In genomic region chr1:73100216-73100615, GRCh38 we compare ENCODE assay signal across 22 cellular contexts.
DNase-seq lines count a peak whose midpoint lies in the region; ATAC-seq and TF ChIP-seq lines count a peak whose summit lies in the region.
"Had no signal": no experiment of that assay in that cellular context is flagged by ENCODE, and none has a peak within 500 bp of the region (broad histone marks: within the 10 kb centered on the region; RNA-seq: fewer than 3 reads in every experiment).

No MANE protein-coding gene starts in this region.

- peak; percentile 31; the same call in 1 of the 2 replicates for TF ChIP-seq RAD21 in Ishikawa (IDR thresholded peaks at IDR 0.05; ENCODE audit: low read depth)

- no peaks in the 10 kb centered on the region for H3K4me1 Mint-ChIP-seq in HFFc6 (ENCODE audit: low read depth)
- H3K4me1 Mint-ChIP-seq: nephron progenitor cell; stimulated activated naive CD8-positive, alpha-beta T cell treated with anti-CD3 and anti-CD28 coated beads, Interleukin-15, amount 100 ng/mL, for 72 hours had no signal

- H3K9me3 ChIP-seq in SK-N-MC (ENCODE audit: low read depth, low read length), result no peaks in the 10 kb centered on the region
- H3K9me3 ChIP-seq: upper lobe of left lung had no signal

- no peak overlapping the region for H3K27ac Mint-ChIP-seq in HFFc6
- H3K27ac Mint-ChIP-seq: activated naive CD8-positive, alpha-beta T cell; activated T-helper 1 cell treated with anti-CD3 and anti-CD28 coated beads, Interleukin-12 subunit alpha, Interleukin-12 subunit beta, Interleukin-2, Interleukin-4 antibody, amounts not matched to agents 30 ng/mL and 10 ng/mL and 1 ng/mL, durations not matched to agents 14 hours and 24 hours and 36 hours; CD4-positive, alpha-beta T cell; nephron progenitor cell; stimulated activated naive CD8-positive, alpha-beta T cell treated with anti-CD3 and anti-CD28 coated beads, Interleukin-15, amount 100 ng/mL, for 72 hours had no signal

- peak; percentile 6 for DNase-seq in DMS53 treated with DMSO at 0.1 percent for 48 hours (lab: John Stamatoyannopoulos, UW; ENCODE audit: unreplicated experiment)
- peak; percentile 32 for DNase-seq in SK-N-MC (ENCODE audit: low read depth, low spot score)
- peak; percentile 10 for DNase-seq in iPS-NIHi7 (ENCODE audit: extremely low spot score)
- no peak for DNase-seq in activated CD8-positive, alpha-beta memory T cell treated with anti-CD3 and anti-CD28 coated beads, Interleukin-2, amount 50 U/mL, for 48 hours
- no peak for DNase-seq in omental fat pad (ENCODE audit: low spot score)
- no peak for DNase-seq in HFFc6
- no peak for DNase-seq in superior temporal gyrus (ENCODE audit: extremely low spot score)
- DNase-seq: CD4-positive, alpha-beta T cell; effector CD8-positive, alpha-beta T cell; left colon; NCI-H2171; NCI-H524 treated with DMSO at 0.1 percent for 48 hours; nephron progenitor cell; stimulated activated CD4-positive, alpha-beta T cell treated with anti-CD3 and anti-CD28 coated beads, Interleukin-4, amount 100 ng/mL, for 1 hour; stimulated activated naive CD8-positive, alpha-beta T cell treated with anti-CD3 and anti-CD28 coated beads, Interleukin-15, amount 100 ng/mL, for 72 hours; T-helper 9 cell; upper lobe of left lung had no signal

- peaks cover 42% of the 10 kb centered on the region for H3K9me3 Mint-ChIP-seq in HFFc6
- H3K9me3 Mint-ChIP-seq: activated T-helper 1 cell treated with anti-CD3 and anti-CD28 coated beads, Interleukin-12 subunit alpha, Interleukin-12 subunit beta, Interleukin-2, Interleukin-4 antibody, amounts not matched to agents 30 ng/mL and 10 ng/mL and 1 ng/mL, durations not matched to agents 14 hours and 24 hours and 36 hours had no signal

- H3K4me3 Mint-ChIP-seq in HFFc6, result no peak overlapping the region
- H3K4me3 Mint-ChIP-seq: activated naive CD8-positive, alpha-beta T cell; activated T-helper 1 cell treated with anti-CD3 and anti-CD28 coated beads, Interleukin-12 subunit alpha, Interleukin-12 subunit beta, Interleukin-2, Interleukin-4 antibody, amounts not matched to agents 30 ng/mL and 10 ng/mL and 1 ng/mL, durations not matched to agents 14 hours and 24 hours and 36 hours; CD4-positive, alpha-beta T cell; nephron progenitor cell; stimulated activated naive CD8-positive, alpha-beta T cell treated with anti-CD3 and anti-CD28 coated beads, Interleukin-15, amount 100 ng/mL, for 72 hours had no signal

- H3K27ac ChIP-seq in SK-N-MC, result peak overlapping the region; percentile 68; the same call in 1 of the 2 replicates
- H3K27ac ChIP-seq: upper lobe of left lung had no signal

- TF ChIP-seq EP300 in Ishikawa (IDR thresholded peaks at IDR 0.05; ENCODE audit: borderline replicate concordance), result no peak

- no peak overlapping the region for H3K4me3 ChIP-seq in SK-N-MC
- H3K4me3 ChIP-seq: smooth muscle cell, upper lobe of left lung had no signal

- no peaks in the 10 kb centered on the region for H3K27me3 Mint-ChIP-seq in HFFc6 (ENCODE audit: insufficient read depth)
- H3K27me3 Mint-ChIP-seq: activated naive CD8-positive, alpha-beta T cell; CD4-positive, alpha-beta T cell; stimulated activated naive CD8-positive, alpha-beta T cell treated with anti-CD3 and anti-CD28 coated beads, Interleukin-15, amount 100 ng/mL, for 72 hours had no signal

- no peak overlapping the region for H3K9ac ChIP-seq in SK-N-MC (ENCODE audit: insufficient read length)

- H3K36me3 Mint-ChIP-seq in HFFc6 (ENCODE audit: low read depth), result peaks cover 3% of the 10 kb centered on the region; the same call in 1 of the 2 replicates
- H3K36me3 Mint-ChIP-seq: activated naive CD8-positive, alpha-beta T cell had no signal

- TF ChIP-seq CTCF in omental fat pad (IDR thresholded peaks at IDR 0.05), result no peak
- no peak for TF ChIP-seq CTCF in HFFc6 (IDR thresholded peaks at IDR 0.05)

- no peak for ATAC-seq in omental fat pad (ENCODE audit: low FRiP score)
- ATAC-seq: HCT116; left colon; stimulated activated naive CD8-positive, alpha-beta T cell treated with anti-CD3 and anti-CD28 coated beads, Interleukin-15, amount 100 ng/mL, for 72 hours had no signal

- H3K36me3 ChIP-seq in SK-N-MC (ENCODE audit: insufficient read depth, low read length), result no peaks in the 10 kb centered on the region
- H3K36me3 ChIP-seq: upper lobe of left lung had no signal

TF ChIP-seq in Ishikawa, 13 proteins besides CTCF, POLR2A, EP300 and RAD21:
- no peak for TF ChIP-seq NFIC (IDR thresholded peaks at IDR 0.05)
- TF ChIP-seq ZBTB7A (IDR thresholded peaks at IDR 0.05; ENCODE audit: low read depth), result no peak
- TF ChIP-seq USF1 (IDR thresholded peaks at IDR 0.05), result no peak
- no peak for TF ChIP-seq MAX (IDR thresholded peaks at IDR 0.05)
TF ChIP-seq in Ishikawa: peak in this region for 0.

Comparison
In these comparisons a context has a peak if more than half of its experiments do, and no peak if none do; other contexts are left out.
1. DNase-seq: peak in DMS53 treated with DMSO at 0.1 percent for 48 hours (single experiment), SK-N-MC (single experiment) and iPS-NIHi7 (single experiment); none in activated CD8-positive, alpha-beta memory T cell treated with anti-CD3 and anti-CD28 coated beads, Interleukin-2, amount 50 U/mL, for 48 hours (single experiment), omental fat pad (single experiment), HFFc6 (single experiment) and superior temporal gyrus (single experiment).